In genomic region chr9:126347911-126348760, GRCh38 we compare ENCODE assay signal across 8 cellular contexts. TPM values are rescaled to one million over a fixed set of nuclear protein-coding genes. Genes with fewer than 3 reads are reported as not detected.
DNase-seq lines count a peak whose midpoint lies in the region; ATAC-seq and TF ChIP-seq lines count a peak whose summit lies in the region.

No MANE protein-coding gene starts in this region.

- peak overlapping the region; percentile 79 for H3K27ac Mint-ChIP-seq in progenitor cell of endocrine pancreas

- in situ Hi-C loops in Caki2 (cut with HindIII; ENCODE audit: low pct_unique_long_range_greater_than_20kb, low sequenced_read_pairs) = no loop called here

- no peak for TF ChIP-seq CTCF in esophagus squamous epithelium (IDR thresholded peaks at IDR 0.05)
- TF ChIP-seq CTCF in progenitor cell of endocrine pancreas (IDR thresholded peaks at IDR 0.05; ENCODE audit: unreplicated experiment) = no peak
- no peak for TF ChIP-seq CTCF in GM10248 (IDR thresholded peaks at IDR 0.05; ENCODE audit: control extremely low read depth, extremely low read depth, low read depth, missing control alignments)

- ATAC-seq in GM21515 (IDR thresholded peaks at IDR 0.05; ENCODE audit: unreplicated experiment) (no peak), HG03457 (IDR thresholded peaks at IDR 0.05; ENCODE audit: unreplicated experiment) (no peak)

- H3K4me1 ChIP-seq in esophagus squamous epithelium = peaks cover 3 to 47% (median 24%) of the 10 kb centered on the region in 3 donors

- peaks cover 35% of the 10 kb centered on the region for H3K36me3 Mint-ChIP-seq in progenitor cell of endocrine pancreas (ENCODE audit: insufficient read depth)

- no peaks in the 10 kb centered on the region for H3K27me3 Mint-ChIP-seq in progenitor cell of endocrine pancreas

- H3K4me1 Mint-ChIP-seq in progenitor cell of endocrine pancreas (ENCODE audit: low read depth) = peaks cover 9% of the 10 kb centered on the region

- peaks cover 0 to 7% (median 0%) of the 10 kb centered on the region in 3 donors for H3K9me3 ChIP-seq in esophagus squamous epithelium

- H3K4me3 ChIP-seq in esophagus squamous epithelium = peak overlapping the region in 1 of 4 donors; percentile 25

- H3K9me3 Mint-ChIP-seq in progenitor cell of endocrine pancreas (ENCODE audit: low read depth) = peaks cover 13% of the 10 kb centered on the region

- peak; percentile 32 for DNase-seq in Caki2 (ENCODE audit: low read depth)
- peak; percentile 18 for DNase-seq in NCI-H526 treated with DMSO at 0.1 percent for 48 hours (lab: John Stamatoyannopoulos, UW)
- no peak for DNase-seq in esophagus squamous epithelium (lab: John Stamatoyannopoulos, UW)
- no peak for DNase-seq in progenitor cell of endocrine pancreas (ENCODE audit: low spot score, unreplicated experiment)
- DNase-seq in GM10248 (ENCODE audit: extremely low spot score) = no peak
- DNase-seq in activated CD4-positive, alpha-beta T cell treated with anti-CD3 and anti-CD28 coated beads for 1 hour = no peak

- peaks cover 0 to 28% (median 0%) of the 10 kb centered on the region in 3 donors for H3K36me3 ChIP-seq in esophagus squamous epithelium

- H3K27me3 ChIP-seq in esophagus squamous epithelium = no peaks in the 10 kb centered on the region

- peak overlapping the region; percentile 61 to 85 (median 82) for H3K27ac ChIP-seq in esophagus squamous epithelium

- CTCF ChIA-PET in GM10248 (lab: Yijun Ruan, JAX) = interaction anchor here (0.7 kb wide), 1 partner anchor 51 kb away, joined by 3 read pairs; no protein-coding TSS in a partner anchor

- WGBS in esophagus squamous epithelium, 2 donors = 26 to 41% methylated on average over 11 to 13 of the region's 14 CpGs

- POLR2A ChIA-PET in GM10248 (lab: Yijun Ruan, JAX) = no interaction called here

- no peak for TF ChIP-seq POLR2A in esophagus squamous epithelium (IDR thresholded peaks at IDR 0.05)

- H3K4me3 Mint-ChIP-seq in progenitor cell of endocrine pancreas (ENCODE audit: low read depth) = no peak overlapping the region

- intact Hi-C loops in esophagus squamous epithelium (cut with DNase I) = no loop called here

RNA-seq across cellular contexts. Expression of gene MVB12B, which starts 21.5 kb away (rescaled TPM):
- total RNA-seq in Caki2 (2014; rRNA removed; shearing (Covaris generic); ENCODE audit: low replicate concordance) = 3.6 and 6.7 TPM in 2 replicates
- total RNA-seq in esophagus squamous epithelium (10 to 100 TPM in 1 of 4 donors, 1 to 10 TPM in 3; 3.2 to 13.2 (median 5.3) TPM), progenitor cell of endocrine pancreas (34.6 and 34.8 TPM in 2 replicates)

Comparison
In these comparisons a context has a peak if more than half of its experiments do, and no peak if none do; other contexts are left out.
1. DNase-seq: peak in Caki2 (single experiment) and NCI-H526 treated with DMSO at 0.1 percent for 48 hours (single experiment); none in esophagus squamous epithelium (single experiment), progenitor cell of endocrine pancreas (single experiment), GM10248 (single experiment) and activated CD4-positive, alpha-beta T cell treated with anti-CD3 and anti-CD28 coated beads for 1 hour (single experiment).